In genomic region chr20:62356948-62357667, GRCh38 we compare ENCODE assay signal across 1 cellular context.
TF ChIP-seq lines count a peak whose summit lies in the region.

No MANE protein-coding gene starts in this region.

TF ChIP-seq in A549, 52 proteins besides CTCF, POLR2A, EP300 and RAD21 (continued from another document):
- peak; percentile 61; the same call in 1 of the 2 replicates for TF ChIP-seq HOXB5 (CRISPR knock-in tag; IDR thresholded peaks at IDR 0.05)
- peak; percentile 50 for TF ChIP-seq MAX (IDR thresholded peaks at IDR 0.05)
- no peak for TF ChIP-seq KDM5A (IDR thresholded peaks at IDR 0.05)
- peak; percentile 49; the same call in 1 of the 2 replicates for TF ChIP-seq JUNB (IDR thresholded peaks at IDR 0.05)
- 0 out of 2 replicates have a peak, but pooled peaks have one; percentile 20 for TF ChIP-seq MYC (IDR thresholded peaks at IDR 0.05; ENCODE audit: borderline replicate concordance, low read length)
- TF ChIP-seq EHF (CRISPR knock-in tag; IDR thresholded peaks at IDR 0.05) = peak; percentile 47; the same call in 1 of the 2 replicates
